In genomic region chr5:109755761-109756160, GRCh38 we compare ENCODE assay signal across 25 cellular contexts.
DNase-seq lines count a peak whose midpoint lies in the region; ATAC-seq, FAIRE-seq and TF ChIP-seq lines count a peak whose summit lies in the region.
"Had no signal": no experiment of that assay in that cellular context is flagged by ENCODE, and none has a peak within 500 bp of the region (broad histone marks: within the 10 kb centered on the region; RNA-seq: fewer than 3 reads in every experiment).

No MANE protein-coding gene starts in this region.

- dilution Hi-C loops in mammary epithelial cell (cut with HindIII; ENCODE audit: low sequenced_read_pairs): no loop called here

- WGBS in HepG2 (ENCODE audit: low lambda C conversion rate): 52% methylated on average over 2 of the region's 2 CpGs
- 64% methylated on average over 2 of the region's 2 CpGs for WGBS in right lobe of liver (ENCODE audit: insufficient coverage, low coverage, low lambda C conversion rate, missing lambda C conversion rate)
- WGBS in mammary epithelial cell (ENCODE audit: low coverage, missing lambda C conversion rate): 69% methylated on average over 2 of the region's 2 CpGs
- no CpG with 5 or more reads among the region's 2 CpGs for WGBS in trophoblast cell (ENCODE audit: extremely low coverage, insufficient coverage, insufficient read length)
- WGBS in prostate gland: 49% methylated on average over 2 of the region's 2 CpGs

- H3K4ac ChIP-seq in trophoblast cell (ENCODE audit: low read depth, low read length): no peak overlapping the region

- no peak overlapping the region for H2AK5ac ChIP-seq in trophoblast cell (ENCODE audit: low read length)

- TF ChIP-seq POLR2A in HepG2 (IDR thresholded peaks at IDR 0.05; ENCODE audit: insufficient read depth in 1 of 2, low read depth in 2 of 2, low read length in 2 of 2) (no peak), right lobe of liver (IDR thresholded peaks at IDR 0.05) (no peak), prostate gland (IDR thresholded peaks at IDR 0.05) (no peak)

- no peak overlapping the region for H3K14ac ChIP-seq in trophoblast cell (ENCODE audit: low read length)

- POLR2A ChIA-PET in HepG2 (lab: Yijun Ruan, JAX): no interaction called here

- ATAC-seq in HepG2 (no peak), right lobe of liver (no peak), GM21447 (IDR thresholded peaks at IDR 0.05; ENCODE audit: unreplicated experiment) (no peak)
- ATAC-seq: A549, GM12878 had no signal

- H4K12ac ChIP-seq in trophoblast cell (ENCODE audit: low read depth, low read length): no peak overlapping the region

- no peak overlapping the region for H3K18ac ChIP-seq in trophoblast cell (ENCODE audit: low read length)

- no peak overlapping the region for H3K27ac ChIP-seq in HepG2 (ENCODE audit: extremely low read length, insufficient read depth, low read length)
- no peak overlapping the region for H3K27ac ChIP-seq in right lobe of liver
- no peak overlapping the region for H3K27ac ChIP-seq in mammary epithelial cell (ENCODE audit: insufficient read depth, low read depth, low read length)
- no peak overlapping the region for H3K27ac ChIP-seq in trophoblast cell (ENCODE audit: low read depth, low read length)
- no peak overlapping the region for H3K27ac ChIP-seq in prostate gland
- H3K27ac ChIP-seq: A549; BLaER1 treated with 17β-estradiol and CSF1 and Interleukin-3, amounts not matched to agents 10 nM and 100 nM had no signal

- no peaks in the 10 kb centered on the region for H3K79me1 ChIP-seq in trophoblast cell (ENCODE audit: low read length)

- H3K9ac ChIP-seq in HepG2 (ENCODE audit: insufficient read depth, low read depth, low read length) (no peak overlapping the region), mammary epithelial cell (ENCODE audit: insufficient read depth, low read length) (no peak overlapping the region), trophoblast cell (ENCODE audit: low read length) (no peak overlapping the region)
- H3K9ac ChIP-seq: BLaER1 treated with 17β-estradiol and CSF1 and Interleukin-3, amounts not matched to agents 10 nM and 100 nM had no signal

- no peak overlapping the region for H4K91ac ChIP-seq in trophoblast cell (ENCODE audit: low read depth, low read length)

- BruUV-seq in HepG2 (replicated peaks; lab: Mats Ljungman, UMichigan) (TSS peak; percentile 7), mammary epithelial cell (replicated peaks; lab: Mats Ljungman, UMichigan) (TSS peak; percentile 17)

- DNase-seq in HepG2 (ENCODE audit: low spot score) (no peak), right lobe of liver (no peak), mammary epithelial cell (no peak), trophoblast cell (peak; percentile 69 to 73), prostate gland (ENCODE audit: low spot score) (no peak)
- DNase-seq: 8988T; ACHN; AML-193; BE2C; CD4-positive, alpha-beta T cell; CD8-positive, alpha-beta memory T cell; DMS 273 treated with DMSO at 0.1 percent for 48 hours; DMS79; EL; GDM1; GOT3; HFFc6 had no signal

- no peak overlapping the region for H3K23ac ChIP-seq in trophoblast cell (ENCODE audit: low read length)

- no peak for TF ChIP-seq RAD21 in HepG2 (CRISPR knock-in tag; IDR thresholded peaks at IDR 0.05)

- intact Hi-C loops in HepG2 (cut with micrococcal nuclease; ENCODE audit: unreplicated experiment) (no loop called here), right lobe of liver (cut with DNase I) (no loop called here), mammary epithelial cell (cut with micrococcal nuclease) (no loop called here), prostate gland (cut with DNase I) (no loop called here)

- H3K79me2 ChIP-seq in HepG2 (ENCODE audit: insufficient read depth, low read length) (peaks cover 8% of the 10 kb centered on the region), mammary epithelial cell (ENCODE audit: insufficient read depth, low read length) (peaks cover 39% of the 10 kb centered on the region), trophoblast cell (ENCODE audit: control insufficient read depth, insufficient read depth, low read length, poor library complexity) (no peaks in the 10 kb centered on the region)

- H2AFZ ChIP-seq in HepG2 (ENCODE audit: low read length) (no peak overlapping the region), mammary epithelial cell (ENCODE audit: low read depth, low read length) (no peak overlapping the region), trophoblast cell (ENCODE audit: insufficient read depth, low read length, poor library complexity) (no peak overlapping the region)

- H4K20me1 ChIP-seq in HepG2 (ENCODE audit: insufficient read depth, low read length) (no peaks in the 10 kb centered on the region), mammary epithelial cell (ENCODE audit: insufficient read depth, low read length) (no peaks in the 10 kb centered on the region)

- H2BK12ac ChIP-seq in trophoblast cell (ENCODE audit: low read length): no peak overlapping the region

- in situ Hi-C loops in HepG2 (cut with HindIII; ENCODE audit: extremely low pct_ligation_motif_present, low pct_unique_long_range_greater_than_20kb) (no loop called here), mammary epithelial cell (cut with MboI; ENCODE audit: low sequenced_read_pairs in 2 of 2) (no loop called here)

- H2BK120ac ChIP-seq in trophoblast cell (ENCODE audit: insufficient read depth, low read length, poor library complexity): no peak overlapping the region

- peaks cover 5 to 11% of the 10 kb centered on the region in 2 experiments for H3K36me3 ChIP-seq in HepG2 (replicated peaks in 1 of 2; ENCODE audit: control insufficient read depth in 1 of 2, insufficient read depth in 2 of 2, low read length in 2 of 2)
- peaks cover 0 to 6% (median 0%) of the 10 kb centered on the region in 4 donors for H3K36me3 ChIP-seq in right lobe of liver
- H3K36me3 ChIP-seq in mammary epithelial cell (ENCODE audit: insufficient read depth, low read length): peaks cover 3% of the 10 kb centered on the region
- peaks cover 2 to 8% of the 10 kb centered on the region in 2 experiments for H3K36me3 ChIP-seq in trophoblast cell (ENCODE audit: control insufficient read depth in 1 of 2, insufficient read depth in 2 of 2, low read length in 2 of 2)
- H3K36me3 ChIP-seq in prostate gland: no peaks in the 10 kb centered on the region
- H3K36me3 ChIP-seq: BE2C, HAP-1 had no signal

- H3K4me2 ChIP-seq in HepG2 (ENCODE audit: low read depth, low read length) (no peak overlapping the region), mammary epithelial cell (ENCODE audit: insufficient read depth, low read depth, low read length) (no peak overlapping the region), trophoblast cell (ENCODE audit: low read length) (no peak overlapping the region)
- H3K4me2 ChIP-seq: A549; BLaER1 treated with 17β-estradiol and CSF1 and Interleukin-3, amounts not matched to agents 10 nM and 100 nM had no signal

- H3K4me3 ChIP-seq in HepG2 (replicated peaks in 1 of 3; ENCODE audit: insufficient read depth in 1 of 3, low read depth in 2 of 3, low read length in 3 of 3): no peak overlapping the region
- H3K4me3 ChIP-seq in right lobe of liver: no peak overlapping the region
- no peak overlapping the region for H3K4me3 ChIP-seq in mammary epithelial cell (replicated peaks in 1 of 3; ENCODE audit: insufficient read depth in 1 of 3, low read depth in 2 of 3, low read length in 3 of 3)
- no peak overlapping the region for H3K4me3 ChIP-seq in trophoblast cell (ENCODE audit: low read depth, low read length)
- H3K4me3 ChIP-seq in prostate gland: no peak overlapping the region
- H3K4me3 ChIP-seq: A549; BLaER1 treated with 17β-estradiol and CSF1 and Interleukin-3, amounts not matched to agents 10 nM and 100 nM; GM12878; HAP-1 had no signal

- no peak overlapping the region for H4K8ac ChIP-seq in trophoblast cell (ENCODE audit: low read depth, low read length)

- no peak for FAIRE-seq in HepG2 (lab: Jason Lieb, UNC)
- FAIRE-seq: A549, D721Med, GM12878, GM19239, H54 had no signal

- H3K4me1 ChIP-seq in HepG2 (ENCODE audit: insufficient read depth, low read length) (no peaks in the 10 kb centered on the region), right lobe of liver (peaks cover 0 to 15% (median 7%) of the 10 kb centered on the region in 4 donors), mammary epithelial cell (ENCODE audit: insufficient read depth, low read length) (no peaks in the 10 kb centered on the region), trophoblast cell (ENCODE audit: control insufficient read depth in 1 of 2, insufficient read depth in 2 of 2, low read length in 2 of 2) (no peaks in the 10 kb centered on the region), prostate gland (replicated peaks) (no peaks in the 10 kb centered on the region)
- H3K4me1 ChIP-seq: BE2C had no signal

- no peaks in the 10 kb centered on the region for H3K27me3 ChIP-seq in HepG2 (ENCODE audit: control insufficient read depth in 1 of 2, insufficient read depth in 2 of 2, low read length in 2 of 2)
- H3K27me3 ChIP-seq in right lobe of liver: no peaks in the 10 kb centered on the region
- no peaks in the 10 kb centered on the region for H3K27me3 ChIP-seq in mammary epithelial cell (ENCODE audit: insufficient read depth, low read length)
- no peaks in the 10 kb centered on the region for H3K27me3 ChIP-seq in trophoblast cell (ENCODE audit: insufficient read depth, low read length)
- no peaks in the 10 kb centered on the region for H3K27me3 ChIP-seq in prostate gland (replicated peaks; ENCODE audit: insufficient read depth)
- H3K27me3 ChIP-seq: BE2C; BLaER1 treated with 17β-estradiol and CSF1 and Interleukin-3, amounts not matched to agents 10 nM and 100 nM had no signal

- CTCF ChIA-PET in HepG2 (lab: Yijun Ruan, JAX; ENCODE audit: low intra/inter-chr PET ratio, low total read pairs) (no interaction called here), mammary epithelial cell (lab: Charles Lee; ENCODE audit: low non-redundant PET) (no interaction called here)

- TF ChIP-seq CTCF in HepG2 (CRISPR knock-in tag; IDR thresholded peaks at IDR 0.05) (no peak), right lobe of liver (IDR thresholded peaks at IDR 0.05) (no peak), mammary epithelial cell (conservative IDR thresholded peaks at IDR 0.05 in 1 of 2, IDR thresholded peaks at IDR 0.05 in 1 of 2; ENCODE audit: extremely low read depth in 1 of 2, insufficient read depth in 1 of 2, low read depth in 1 of 2, low read length in 2 of 2) (no peak), prostate gland (IDR thresholded peaks at IDR 0.05) (no peak)

- TF ChIP-seq EP300 in HepG2 (IDR thresholded peaks at IDR 0.05; ENCODE audit: low read depth in 2 of 2, low read length in 2 of 2) (no peak), HepG2 (CRISPR knock-in tag; IDR thresholded peaks at IDR 0.05; ENCODE audit: borderline replicate concordance) (no peak)

- no peaks in the 10 kb centered on the region for H3K9me3 ChIP-seq in HepG2 (ENCODE audit: low read length)
- H3K9me3 ChIP-seq in right lobe of liver: no peaks in the 10 kb centered on the region
- H3K9me3 ChIP-seq in mammary epithelial cell (replicated peaks; ENCODE audit: insufficient read depth, low read length): no peaks in the 10 kb centered on the region
- H3K9me3 ChIP-seq in trophoblast cell (ENCODE audit: insufficient read depth, low read depth, low read length): no peaks in the 10 kb centered on the region
- H3K9me3 ChIP-seq in prostate gland: no peaks in the 10 kb centered on the region
- H3K9me3 ChIP-seq: A549, BE2C, HAP-1 had no signal

- H2BK5ac ChIP-seq in trophoblast cell (ENCODE audit: low read depth, low read length, poor library complexity): no peak overlapping the region

TF ChIP-seq in HepG2, 621 proteins besides CTCF, POLR2A, EP300 and RAD21 (continues in another document):
- no peak for TF ChIP-seq BCL6 (CRISPR knock-in tag; IDR thresholded peaks at IDR 0.05)
- no peak for TF ChIP-seq BRCA1 (CRISPR knock-in tag; IDR thresholded peaks at IDR 0.05)

Comparison
In these comparisons a context has a peak if more than half of its experiments do, and no peak if none do; other contexts are left out.
1. DNase-seq: peak in trophoblast cell (2 of 2); none in HepG2 (single experiment), right lobe of liver (0 of 3), mammary epithelial cell (single experiment) and prostate gland (single experiment).